In the genomic region with DNA sequence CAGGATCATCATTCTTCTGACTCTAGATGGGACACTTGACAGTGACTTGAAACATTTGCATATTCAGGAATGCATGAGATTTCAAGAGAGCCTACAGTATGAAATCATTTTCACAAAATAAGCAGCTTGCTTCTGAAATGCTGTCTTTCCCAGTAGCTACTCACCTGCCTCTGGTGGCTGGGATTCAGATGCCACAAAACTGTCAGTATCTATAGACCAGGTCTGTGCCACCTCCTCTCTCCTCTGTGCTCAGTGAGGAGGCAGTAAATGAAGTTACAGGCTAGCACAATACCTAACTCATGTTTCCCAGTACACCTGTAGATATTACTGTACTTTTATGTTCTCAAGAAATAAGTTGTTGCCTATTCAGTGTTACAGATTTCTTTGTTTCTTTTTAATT, we compare ENCODE assay signal across 15 cellular contexts.
DNase-seq lines count a peak whose midpoint lies in the region; ATAC-seq and TF ChIP-seq lines count a peak whose summit lies in the region.
"Had no signal": no experiment of that assay in that cellular context is flagged by ENCODE, and none has a peak within 500 bp of the region (broad histone marks: within the 10 kb centered on the region; RNA-seq: fewer than 3 reads in every experiment).

No MANE protein-coding gene starts in this region.

- H3K23me2 ChIP-seq in H9 (ENCODE audit: insufficient read length, low read depth, low read length, poor library complexity, severe bottlenecking), result no peaks in the 10 kb centered on the region

- H3K9ac ChIP-seq in H9 (ENCODE audit: extremely low read depth, insufficient read length, low read length), result peak overlapping the region; percentile 24

- H3K27me3 ChIP-seq in H9 (ENCODE audit: insufficient read depth, low read length), result no peaks in the 10 kb centered on the region

- H3K56ac ChIP-seq in H9 (ENCODE audit: insufficient read length, low read depth, low read length), result no peak overlapping the region

- H3K4me1 ChIP-seq in H9 (ENCODE audit: insufficient read depth, low read length), result peaks cover 14% of the 10 kb centered on the region

- no peak overlapping the region for H3T11ph ChIP-seq in H9 (ENCODE audit: low read length)

- H4K91ac ChIP-seq in H9 (ENCODE audit: insufficient read length, low read depth, low read length), result no peak overlapping the region

- H3K14ac ChIP-seq in H9 (ENCODE audit: insufficient read depth, low read length), result no peak overlapping the region

- no peak overlapping the region for H3K4me2 ChIP-seq in H9 (ENCODE audit: insufficient read depth, insufficient read length, low read length)

- H3K18ac ChIP-seq in H9 (ENCODE audit: insufficient read length, low read depth, low read length), result no peak overlapping the region

- no peak overlapping the region for H3K4ac ChIP-seq in H9 (ENCODE audit: low read depth, low read length)

- H2BK15ac ChIP-seq in H9 (ENCODE audit: low read depth, low read length), result no peak overlapping the region

- peaks cover 50 to 54% of the 10 kb centered on the region in 2 experiments for H3K4me1 Mint-ChIP-seq in H9
- H3K4me1 Mint-ChIP-seq in activated T-helper 17 cell treated with anti-CD3 and anti-CD28 coated beads, Interleukin-2, amount 50 U/mL, for 72 hours, result peaks cover 9% of the 10 kb centered on the region
- peaks cover 39% of the 10 kb centered on the region for H3K4me1 Mint-ChIP-seq in osteocyte (ENCODE audit: unreplicated experiment)

- no peaks in the 10 kb centered on the region for H3K79me1 ChIP-seq in H9 (ENCODE audit: insufficient read depth, low read depth, low read length, poor library complexity, severe bottlenecking)

- no peaks in the 10 kb centered on the region for H3K9me3 ChIP-seq in H9 (ENCODE audit: control insufficient read depth, low read depth, low read length)
- H3K9me3 ChIP-seq: HAP-1 had no signal

- no peak overlapping the region; a peak in 1 of 7 replicates for H3K27ac Mint-ChIP-seq in H9
- peak overlapping the region; percentile 67 for H3K27ac Mint-ChIP-seq in activated T-helper 17 cell treated with anti-CD3 and anti-CD28 coated beads, Interleukin-2, amount 50 U/mL, for 72 hours
- peak overlapping the region; percentile 12 for H3K27ac Mint-ChIP-seq in osteocyte (ENCODE audit: unreplicated experiment)
- H3K27ac Mint-ChIP-seq: CD14-positive monocyte had no signal

- H3K36me3 Mint-ChIP-seq in H9 (ENCODE audit: insufficient read depth in 1 of 3, low read depth in 3 of 3), result peaks cover 7 to 22% (median 21%) of the 10 kb centered on the region in 3 experiments; a peak in 6 of 7 replicates
- peaks cover 53% of the 10 kb centered on the region for H3K36me3 Mint-ChIP-seq in activated T-helper 17 cell treated with anti-CD3 and anti-CD28 coated beads, Interleukin-2, amount 50 U/mL, for 72 hours (ENCODE audit: low read depth)
- H3K36me3 Mint-ChIP-seq in osteocyte (ENCODE audit: unreplicated experiment), result peaks cover 36% of the 10 kb centered on the region

- no peak overlapping the region for H2AFZ ChIP-seq in H9 (ENCODE audit: low read length)

- DNase-seq in NCI-H526 treated with DMSO at 0.1 percent for 48 hours (lab: John Stamatoyannopoulos, UW) (peak; percentile 23), NCI-H526 (lab: John Stamatoyannopoulos, UW) (no peak), H9 (no peak), osteocyte (ENCODE audit: extremely low spot score, unreplicated experiment) (no peak), cerebellum (ENCODE audit: low spot score) (no peak), NCI-H1105 treated with DMSO at 0.1 percent for 48 hours (lab: John Stamatoyannopoulos, UW) (no peak), NCI-H2029 (lab: John Stamatoyannopoulos, UW) (no peak)
- DNase-seq: CD8-positive, alpha-beta memory T cell; DMS 273 treated with DMSO at 0.1 percent for 48 hours; GOT3 had no signal

- H3K27ac ChIP-seq in H9 (ENCODE audit: insufficient read length, low read depth, low read length), result no peak overlapping the region
- H3K27ac ChIP-seq: 22Rv1 had no signal

- no peak overlapping the region for H2BK20ac ChIP-seq in H9 (ENCODE audit: low read depth, low read length, poor library complexity, severe bottlenecking)

- H3K23ac ChIP-seq in H9 (ENCODE audit: insufficient read length, low read depth, low read length), result no peak overlapping the region

- no peak overlapping the region for H4K8ac ChIP-seq in H9 (replicated peaks; ENCODE audit: insufficient read length, low read depth, low read length)

- H3K9me3 Mint-ChIP-seq in H9 (no peaks in the 10 kb centered on the region), osteocyte (ENCODE audit: unreplicated experiment) (no peaks in the 10 kb centered on the region)
- no peaks in the 10 kb centered on the region for H3K9me3 Mint-ChIP-seq in activated T-helper 17 cell treated with anti-CD3 and anti-CD28 coated beads, Interleukin-2, amount 50 U/mL, for 72 hours
- H3K9me3 Mint-ChIP-seq: CD14-positive monocyte; CD8-positive, alpha-beta memory T cell had no signal

- H4K20me1 ChIP-seq in H9 (ENCODE audit: control insufficient read depth, insufficient read depth, insufficient read length), result no peaks in the 10 kb centered on the region

- H3K27me3 Mint-ChIP-seq in H9 (ENCODE audit: low read depth) (no peaks in the 10 kb centered on the region), osteocyte (ENCODE audit: unreplicated experiment) (no peaks in the 10 kb centered on the region)
- no peaks in the 10 kb centered on the region for H3K27me3 Mint-ChIP-seq in activated T-helper 17 cell treated with anti-CD3 and anti-CD28 coated beads, Interleukin-2, amount 50 U/mL, for 72 hours
- H3K27me3 Mint-ChIP-seq: CD8-positive, alpha-beta memory T cell had no signal

- H2BK12ac ChIP-seq in H9 (ENCODE audit: insufficient read length, low read depth, low read length), result no peak overlapping the region

- no peak overlapping the region for H2AK5ac ChIP-seq in H9 (ENCODE audit: insufficient read length, low read length)

- H3K4me3 Mint-ChIP-seq in H9 (no peak overlapping the region), osteocyte (ENCODE audit: unreplicated experiment) (no peak overlapping the region)
- no peak overlapping the region for H3K4me3 Mint-ChIP-seq in activated T-helper 17 cell treated with anti-CD3 and anti-CD28 coated beads, Interleukin-2, amount 50 U/mL, for 72 hours
- H3K4me3 Mint-ChIP-seq: CD14-positive monocyte; CD8-positive, alpha-beta memory T cell had no signal

- no peak for TF ChIP-seq CTCF in H9 (conservative IDR thresholded peaks at IDR 0.05)
- no peak for TF ChIP-seq CTCF in osteocyte (IDR thresholded peaks at IDR 0.05)

- H2BK120ac ChIP-seq in H9 (ENCODE audit: low read depth, low read length, poor library complexity, severe bottlenecking), result no peak overlapping the region

- no peaks in the 10 kb centered on the region for H3K79me2 ChIP-seq in H9 (ENCODE audit: insufficient read depth, low read length)

- no peak overlapping the region for H2BK5ac ChIP-seq in H9 (ENCODE audit: insufficient read length, low read length)

- no peak for ATAC-seq in activated T-helper 17 cell treated with anti-CD3 and anti-CD28 coated beads, Interleukin-2, amount 50 U/mL, for 72 hours (replicated peaks)
- ATAC-seq: HepG2 had no signal

- H4K5ac ChIP-seq in H9 (ENCODE audit: insufficient read length, low read depth, low read length), result no peak overlapping the region

Comparison
In these comparisons a context has a peak if more than half of its experiments do, and no peak if none do; other contexts are left out.
1. H3K27ac Mint-ChIP-seq: peak in activated T-helper 17 cell treated with anti-CD3 and anti-CD28 coated beads, Interleukin-2, amount 50 U/mL, for 72 hours (single experiment) and osteocyte (single experiment); none in H9 (0 of 3).